3 cellular contexts compared by ENCODE assay signal in the genomic region with DNA sequence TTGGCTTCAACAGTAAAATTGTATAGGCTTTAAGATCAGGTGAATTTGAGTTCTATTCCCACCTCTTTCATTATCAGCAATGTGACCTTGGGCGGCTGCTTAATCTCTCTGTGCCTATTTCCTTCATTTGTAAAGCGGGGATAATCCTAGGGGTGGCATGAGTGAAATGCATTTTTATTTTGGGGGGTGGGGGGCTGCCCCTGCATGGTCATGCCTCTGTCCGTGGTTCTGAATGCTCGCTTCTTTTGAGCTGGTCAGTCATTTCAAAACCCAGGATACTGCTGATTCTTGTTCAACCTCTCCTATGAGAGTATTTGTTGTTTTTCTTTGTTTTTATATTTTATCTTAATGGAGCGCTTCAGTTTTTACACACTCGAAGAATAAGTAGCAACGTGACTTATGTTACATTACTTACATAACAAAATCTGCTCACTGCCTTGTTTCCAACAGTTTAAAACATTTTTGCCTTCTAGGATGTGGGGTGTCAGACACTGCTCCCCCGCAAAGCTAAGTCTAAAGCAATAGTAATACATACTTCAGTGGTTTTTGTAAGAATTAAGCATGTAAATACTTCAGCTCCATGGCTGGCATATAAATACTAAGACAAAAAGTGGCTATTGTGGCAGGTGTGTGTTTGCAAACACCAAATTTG.
A peak's percentile ranks its signal among the peaks of the same experiment; 100 is the strongest.
TF ChIP-seq lines count a peak whose summit lies in the region.

No MANE protein-coding gene starts in this region.

TF ChIP-seq in HCT116, 20 proteins besides CTCF, POLR2A, EP300 and RAD21:
- TF ChIP-seq EGR1 (IDR thresholded peaks at IDR 0.05; ENCODE audit: low read depth) (no peak), SIN3A (IDR thresholded peaks at IDR 0.05; ENCODE audit: low read depth) (no peak)
- TF ChIP-seq, protein P1, sequence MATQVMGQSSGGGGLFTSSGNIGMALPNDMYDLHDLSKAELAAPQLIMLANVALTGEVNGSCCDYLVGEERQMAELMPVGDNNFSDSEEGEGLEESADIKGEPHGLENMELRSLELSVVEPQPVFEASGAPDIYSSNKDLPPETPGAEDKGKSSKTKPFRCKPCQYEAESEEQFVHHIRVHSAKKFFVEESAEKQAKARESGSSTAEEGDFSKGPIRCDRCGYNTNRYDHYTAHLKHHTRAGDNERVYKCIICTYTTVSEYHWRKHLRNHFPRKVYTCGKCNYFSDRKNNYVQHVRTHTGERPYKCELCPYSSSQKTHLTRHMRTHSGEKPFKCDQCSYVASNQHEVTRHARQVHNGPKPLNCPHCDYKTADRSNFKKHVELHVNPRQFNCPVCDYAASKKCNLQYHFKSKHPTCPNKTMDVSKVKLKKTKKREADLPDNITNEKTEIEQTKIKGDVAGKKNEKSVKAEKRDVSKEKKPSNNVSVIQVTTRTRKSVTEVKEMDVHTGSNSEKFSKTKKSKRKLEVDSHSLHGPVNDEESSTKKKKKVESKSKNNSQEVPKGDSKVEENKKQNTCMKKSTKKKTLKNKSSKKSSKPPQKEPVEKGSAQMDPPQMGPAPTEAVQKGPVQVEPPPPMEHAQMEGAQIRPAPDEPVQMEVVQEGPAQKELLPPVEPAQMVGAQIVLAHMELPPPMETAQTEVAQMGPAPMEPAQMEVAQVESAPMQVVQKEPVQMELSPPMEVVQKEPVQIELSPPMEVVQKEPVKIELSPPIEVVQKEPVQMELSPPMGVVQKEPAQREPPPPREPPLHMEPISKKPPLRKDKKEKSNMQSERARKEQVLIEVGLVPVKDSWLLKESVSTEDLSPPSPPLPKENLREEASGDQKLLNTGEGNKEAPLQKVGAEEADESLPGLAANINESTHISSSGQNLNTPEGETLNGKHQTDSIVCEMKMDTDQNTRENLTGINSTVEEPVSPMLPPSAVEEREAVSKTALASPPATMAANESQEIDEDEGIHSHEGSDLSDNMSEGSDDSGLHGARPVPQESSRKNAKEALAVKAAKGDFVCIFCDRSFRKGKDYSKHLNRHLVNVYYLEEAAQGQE (IDR thresholded peaks at IDR 0.05; ENCODE audit: low read depth) = peak; percentile 68
- TF ChIP-seq, protein P2, sequence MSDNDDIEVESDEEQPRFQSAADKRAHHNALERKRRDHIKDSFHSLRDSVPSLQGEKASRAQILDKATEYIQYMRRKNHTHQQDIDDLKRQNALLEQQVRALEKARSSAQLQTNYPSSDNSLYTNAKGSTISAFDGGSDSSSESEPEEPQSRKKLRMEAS (IDR thresholded peaks at IDR 0.05) = no peak

TF ChIP-seq in GM12878, 131 proteins besides CTCF, POLR2A, EP300 and RAD21:
- TF ChIP-seq, protein P3, sequence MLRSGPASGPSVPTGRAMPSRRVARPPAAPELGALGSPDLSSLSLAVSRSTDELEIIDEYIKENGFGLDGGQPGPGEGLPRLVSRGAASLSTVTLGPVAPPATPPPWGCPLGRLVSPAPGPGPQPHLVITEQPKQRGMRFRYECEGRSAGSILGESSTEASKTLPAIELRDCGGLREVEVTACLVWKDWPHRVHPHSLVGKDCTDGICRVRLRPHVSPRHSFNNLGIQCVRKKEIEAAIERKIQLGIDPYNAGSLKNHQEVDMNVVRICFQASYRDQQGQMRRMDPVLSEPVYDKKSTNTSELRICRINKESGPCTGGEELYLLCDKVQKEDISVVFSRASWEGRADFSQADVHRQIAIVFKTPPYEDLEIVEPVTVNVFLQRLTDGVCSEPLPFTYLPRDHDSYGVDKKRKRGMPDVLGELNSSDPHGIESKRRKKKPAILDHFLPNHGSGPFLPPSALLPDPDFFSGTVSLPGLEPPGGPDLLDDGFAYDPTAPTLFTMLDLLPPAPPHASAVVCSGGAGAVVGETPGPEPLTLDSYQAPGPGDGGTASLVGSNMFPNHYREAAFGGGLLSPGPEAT (IDR thresholded peaks at IDR 0.05; ENCODE audit: low read depth) = peak; percentile 10; the same call in 1 of the 2 replicates
- peak; percentile 46; the same call in 1 of the 2 replicates for TF ChIP-seq JUNB (IDR thresholded peaks at IDR 0.05)
- TF ChIP-seq, protein P4, sequence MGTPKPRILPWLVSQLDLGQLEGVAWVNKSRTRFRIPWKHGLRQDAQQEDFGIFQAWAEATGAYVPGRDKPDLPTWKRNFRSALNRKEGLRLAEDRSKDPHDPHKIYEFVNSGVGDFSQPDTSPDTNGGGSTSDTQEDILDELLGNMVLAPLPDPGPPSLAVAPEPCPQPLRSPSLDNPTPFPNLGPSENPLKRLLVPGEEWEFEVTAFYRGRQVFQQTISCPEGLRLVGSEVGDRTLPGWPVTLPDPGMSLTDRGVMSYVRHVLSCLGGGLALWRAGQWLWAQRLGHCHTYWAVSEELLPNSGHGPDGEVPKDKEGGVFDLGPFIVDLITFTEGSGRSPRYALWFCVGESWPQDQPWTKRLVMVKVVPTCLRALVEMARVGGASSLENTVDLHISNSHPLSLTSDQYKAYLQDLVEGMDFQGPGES (IDR thresholded peaks at IDR 0.05) = no peak
- TF ChIP-seq, protein P1 (IDR thresholded peaks at IDR 0.05; ENCODE audit: low read depth, low read length) = peak; percentile 94
TF ChIP-seq in GM12878: peak in this region for 3.

TF ChIP-seq in liver, 16 proteins besides CTCF, POLR2A, EP300 and RAD21:
- TF ChIP-seq, protein P5, sequence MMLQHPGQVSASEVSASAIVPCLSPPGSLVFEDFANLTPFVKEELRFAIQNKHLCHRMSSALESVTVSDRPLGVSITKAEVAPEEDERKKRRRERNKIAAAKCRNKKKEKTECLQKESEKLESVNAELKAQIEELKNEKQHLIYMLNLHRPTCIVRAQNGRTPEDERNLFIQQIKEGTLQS (IDR thresholded peaks at IDR 0.05) = no peak
- TF ChIP-seq, protein P1 (IDR thresholded peaks at IDR 0.05) = peak; percentile 87
- no peak for TF ChIP-seq YY1 (IDR thresholded peaks at IDR 0.05)
